ENCODE assay signal across 1 cellular context in the genomic region with DNA sequence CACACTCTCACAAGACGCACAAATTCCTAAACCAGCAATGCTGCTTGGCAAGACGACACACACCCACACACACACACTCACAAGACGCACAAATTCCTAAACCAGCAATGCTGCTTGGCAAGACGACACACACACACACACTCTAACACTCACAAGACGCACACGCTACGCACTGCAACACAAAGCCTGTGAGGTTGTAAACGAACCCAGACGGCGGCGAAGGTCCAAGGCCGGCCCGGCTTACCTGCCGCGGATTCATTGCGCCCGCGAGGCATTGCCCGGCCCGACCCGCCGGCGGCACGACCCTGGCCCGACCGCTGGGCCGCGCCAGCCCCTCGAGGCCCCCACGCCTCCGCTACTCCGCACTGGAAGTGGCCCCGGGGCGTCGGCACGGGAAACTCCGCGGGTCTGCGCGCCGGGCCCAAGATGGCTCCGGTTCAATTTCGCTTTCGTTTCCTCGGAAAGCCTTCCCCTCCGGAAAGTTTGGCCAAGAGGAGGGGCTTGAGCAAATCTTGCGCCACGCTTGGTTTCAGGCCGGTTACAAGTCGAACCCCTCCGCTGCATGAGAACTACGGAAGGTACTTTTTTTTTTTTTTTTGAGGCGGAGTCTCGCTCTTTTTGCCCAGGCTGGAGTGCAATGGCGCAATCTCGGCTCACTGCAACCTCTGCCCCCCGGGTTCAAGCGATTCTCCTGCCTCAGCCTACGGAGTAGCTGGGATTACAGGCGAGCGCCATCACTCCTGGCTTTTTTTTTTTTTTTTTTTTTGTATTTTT.
A peak's percentile ranks its signal among the peaks of the same experiment; 100 is the strongest.
TF ChIP-seq lines count a peak whose summit lies in the region.

A gene with protein sequence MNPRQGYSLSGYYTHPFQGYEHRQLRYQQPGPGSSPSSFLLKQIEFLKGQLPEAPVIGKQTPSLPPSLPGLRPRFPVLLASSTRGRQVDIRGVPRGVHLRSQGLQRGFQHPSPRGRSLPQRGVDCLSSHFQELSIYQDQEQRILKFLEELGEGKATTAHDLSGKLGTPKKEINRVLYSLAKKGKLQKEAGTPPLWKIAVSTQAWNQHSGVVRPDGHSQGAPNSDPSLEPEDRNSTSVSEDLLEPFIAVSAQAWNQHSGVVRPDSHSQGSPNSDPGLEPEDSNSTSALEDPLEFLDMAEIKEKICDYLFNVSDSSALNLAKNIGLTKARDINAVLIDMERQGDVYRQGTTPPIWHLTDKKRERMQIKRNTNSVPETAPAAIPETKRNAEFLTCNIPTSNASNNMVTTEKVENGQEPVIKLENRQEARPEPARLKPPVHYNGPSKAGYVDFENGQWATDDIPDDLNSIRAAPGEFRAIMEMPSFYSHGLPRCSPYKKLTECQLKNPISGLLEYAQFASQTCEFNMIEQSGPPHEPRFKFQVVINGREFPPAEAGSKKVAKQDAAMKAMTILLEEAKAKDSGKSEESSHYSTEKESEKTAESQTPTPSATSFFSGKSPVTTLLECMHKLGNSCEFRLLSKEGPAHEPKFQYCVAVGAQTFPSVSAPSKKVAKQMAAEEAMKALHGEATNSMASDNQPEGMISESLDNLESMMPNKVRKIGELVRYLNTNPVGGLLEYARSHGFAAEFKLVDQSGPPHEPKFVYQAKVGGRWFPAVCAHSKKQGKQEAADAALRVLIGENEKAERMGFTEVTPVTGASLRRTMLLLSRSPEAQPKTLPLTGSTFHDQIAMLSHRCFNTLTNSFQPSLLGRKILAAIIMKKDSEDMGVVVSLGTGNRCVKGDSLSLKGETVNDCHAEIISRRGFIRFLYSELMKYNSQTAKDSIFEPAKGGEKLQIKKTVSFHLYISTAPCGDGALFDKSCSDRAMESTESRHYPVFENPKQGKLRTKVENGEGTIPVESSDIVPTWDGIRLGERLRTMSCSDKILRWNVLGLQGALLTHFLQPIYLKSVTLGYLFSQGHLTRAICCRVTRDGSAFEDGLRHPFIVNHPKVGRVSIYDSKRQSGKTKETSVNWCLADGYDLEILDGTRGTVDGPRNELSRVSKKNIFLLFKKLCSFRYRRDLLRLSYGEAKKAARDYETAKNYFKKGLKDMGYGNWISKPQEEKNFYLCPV (minus strand): TSS at position 439 of the 774 bp plus-strand sequence. CDS start 180 bp downstream, at position 259.

TF ChIP-seq in K562, 482 proteins besides CTCF, POLR2A, EP300 and RAD21 (continued from another document and continues in another):
- TF ChIP-seq, protein P1, sequence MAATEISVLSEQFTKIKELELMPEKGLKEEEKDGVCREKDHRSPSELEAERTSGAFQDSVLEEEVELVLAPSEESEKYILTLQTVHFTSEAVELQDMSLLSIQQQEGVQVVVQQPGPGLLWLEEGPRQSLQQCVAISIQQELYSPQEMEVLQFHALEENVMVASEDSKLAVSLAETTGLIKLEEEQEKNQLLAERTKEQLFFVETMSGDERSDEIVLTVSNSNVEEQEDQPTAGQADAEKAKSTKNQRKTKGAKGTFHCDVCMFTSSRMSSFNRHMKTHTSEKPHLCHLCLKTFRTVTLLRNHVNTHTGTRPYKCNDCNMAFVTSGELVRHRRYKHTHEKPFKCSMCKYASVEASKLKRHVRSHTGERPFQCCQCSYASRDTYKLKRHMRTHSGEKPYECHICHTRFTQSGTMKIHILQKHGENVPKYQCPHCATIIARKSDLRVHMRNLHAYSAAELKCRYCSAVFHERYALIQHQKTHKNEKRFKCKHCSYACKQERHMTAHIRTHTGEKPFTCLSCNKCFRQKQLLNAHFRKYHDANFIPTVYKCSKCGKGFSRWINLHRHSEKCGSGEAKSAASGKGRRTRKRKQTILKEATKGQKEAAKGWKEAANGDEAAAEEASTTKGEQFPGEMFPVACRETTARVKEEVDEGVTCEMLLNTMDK (IDR thresholded peaks at IDR 0.05; ENCODE audit: borderline replicate concordance, insufficient read depth, low read depth, low read length, poor library complexity, severe bottlenecking), result no peak
- no peak for TF ChIP-seq XRCC5 (IDR thresholded peaks at IDR 0.05; ENCODE audit: low read depth, low read length)
- TF ChIP-seq HMG20A (CRISPR knock-in tag; conservative IDR thresholded peaks at IDR 0.05), result no peak
- TF ChIP-seq AFF1 (IDR thresholded peaks at IDR 0.05; ENCODE audit: low read depth in 1 of 2, partially characterized antibody in 2 of 2), result peak in 1 of 2 experiments; percentile 45
- peak; percentile 42 for TF ChIP-seq ARHGAP35 (IDR thresholded peaks at IDR 0.05; ENCODE audit: partially characterized antibody)
- no peak for TF ChIP-seq ZNF707 (CRISPR knock-in tag; conservative IDR thresholded peaks at IDR 0.05)
- TF ChIP-seq, protein P2, sequence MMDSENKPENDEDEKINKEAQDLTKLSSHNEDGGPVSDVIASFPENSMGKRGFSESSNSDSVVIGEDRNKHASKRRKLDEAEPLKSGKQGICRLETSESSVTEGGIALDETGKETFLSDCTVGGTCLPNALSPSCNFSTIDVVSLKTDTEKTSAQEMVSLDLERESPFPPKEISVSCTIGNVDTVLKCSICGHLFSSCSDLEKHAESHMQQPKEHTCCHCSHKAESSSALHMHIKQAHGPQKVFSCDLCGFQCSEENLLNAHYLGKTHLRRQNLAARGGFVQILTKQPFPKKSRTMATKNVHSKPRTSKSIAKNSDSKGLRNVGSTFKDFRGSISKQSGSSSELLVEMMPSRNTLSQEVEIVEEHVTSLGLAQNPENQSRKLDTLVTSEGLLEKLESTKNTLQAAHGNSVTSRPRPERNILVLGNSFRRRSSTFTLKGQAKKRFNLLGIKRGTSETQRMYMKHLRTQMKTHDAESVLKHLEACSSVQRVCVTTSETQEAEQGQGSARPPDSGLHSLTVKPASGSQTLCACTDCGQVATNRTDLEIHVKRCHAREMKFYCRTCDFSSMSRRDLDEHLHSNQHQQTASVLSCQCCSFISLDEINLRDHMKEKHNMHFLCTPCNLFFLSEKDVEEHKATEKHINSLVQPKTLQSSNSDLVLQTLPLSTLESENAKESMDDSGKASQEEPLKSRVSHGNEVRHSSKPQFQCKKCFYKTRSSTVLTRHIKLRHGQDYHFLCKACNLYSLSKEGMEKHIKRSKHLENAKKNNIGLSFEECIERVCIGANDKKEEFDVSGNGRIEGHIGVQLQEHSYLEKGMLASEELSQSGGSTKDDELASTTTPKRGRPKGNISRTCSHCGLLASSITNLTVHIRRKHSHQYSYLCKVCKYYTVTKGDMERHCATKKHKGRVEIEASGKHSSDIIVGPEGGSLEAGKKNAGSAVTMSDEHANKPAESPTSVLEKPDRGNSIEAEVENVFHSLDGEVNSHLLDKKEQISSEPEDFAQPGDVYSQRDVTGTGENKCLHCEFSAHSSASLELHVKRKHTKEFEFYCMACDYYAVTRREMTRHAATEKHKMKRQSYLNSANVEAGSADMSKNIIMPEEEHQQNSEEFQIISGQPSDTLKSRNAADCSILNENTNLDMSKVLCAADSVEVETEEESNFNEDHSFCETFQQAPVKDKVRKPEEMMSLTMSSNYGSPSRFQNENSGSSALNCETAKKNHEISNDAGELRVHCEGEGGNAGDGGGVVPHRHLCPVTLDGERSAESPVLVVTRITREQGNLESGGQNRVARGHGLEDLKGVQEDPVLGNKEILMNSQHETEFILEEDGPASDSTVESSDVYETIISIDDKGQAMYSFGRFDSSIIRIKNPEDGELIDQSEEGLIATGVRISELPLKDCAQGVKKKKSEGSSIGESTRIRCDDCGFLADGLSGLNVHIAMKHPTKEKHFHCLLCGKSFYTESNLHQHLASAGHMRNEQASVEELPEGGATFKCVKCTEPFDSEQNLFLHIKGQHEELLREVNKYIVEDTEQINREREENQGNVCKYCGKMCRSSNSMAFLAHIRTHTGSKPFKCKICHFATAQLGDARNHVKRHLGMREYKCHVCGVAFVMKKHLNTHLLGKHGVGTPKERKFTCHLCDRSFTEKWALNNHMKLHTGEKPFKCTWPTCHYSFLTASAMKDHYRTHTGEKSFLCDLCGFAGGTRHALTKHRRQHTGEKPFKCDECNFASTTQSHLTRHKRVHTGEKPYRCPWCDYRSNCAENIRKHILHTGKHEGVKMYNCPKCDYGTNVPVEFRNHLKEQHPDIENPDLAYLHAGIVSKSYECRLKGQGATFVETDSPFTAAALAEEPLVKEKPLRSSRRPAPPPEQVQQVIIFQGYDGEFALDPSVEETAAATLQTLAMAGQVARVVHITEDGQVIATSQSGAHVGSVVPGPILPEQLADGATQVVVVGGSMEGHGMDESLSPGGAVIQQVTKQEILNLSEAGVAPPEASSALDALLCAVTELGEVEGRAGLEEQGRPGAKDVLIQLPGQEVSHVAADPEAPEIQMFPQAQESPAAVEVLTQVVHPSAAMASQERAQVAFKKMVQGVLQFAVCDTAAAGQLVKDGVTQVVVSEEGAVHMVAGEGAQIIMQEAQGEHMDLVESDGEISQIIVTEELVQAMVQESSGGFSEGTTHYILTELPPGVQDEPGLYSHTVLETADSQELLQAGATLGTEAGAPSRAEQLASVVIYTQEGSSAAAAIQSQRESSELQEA (IDR thresholded peaks at IDR 0.05; ENCODE audit: low read depth), result no peak
- TF ChIP-seq ZNF134 (CRISPR knock-in tag; conservative IDR thresholded peaks at IDR 0.05), result no peak
- TF ChIP-seq ZNF146 (CRISPR knock-in tag; IDR thresholded peaks at IDR 0.05; ENCODE audit: unreplicated experiment), result no peak
- no peak for TF ChIP-seq DACH1 (IDR thresholded peaks at IDR 0.05; ENCODE audit: partially characterized antibody)
- no peak for TF ChIP-seq ZC3H8 (IDR thresholded peaks at IDR 0.05)
- TF ChIP-seq NFRKB (IDR thresholded peaks at IDR 0.05; ENCODE audit: low read depth), result no peak; the same call in 1 of the 2 replicates
- TF ChIP-seq NFE2L1 (tag; IDR thresholded peaks at IDR 0.05; ENCODE audit: borderline replicate concordance, low read depth), result no peak
- no peak for TF ChIP-seq NFXL1 (CRISPR knock-in tag; IDR thresholded peaks at IDR 0.05)
- TF ChIP-seq TAL1 (IDR thresholded peaks at IDR 0.05), result no peak
- no peak for TF ChIP-seq POLR2AphosphoS5 (IDR thresholded peaks at IDR 0.05; ENCODE audit: control insufficient read depth, insufficient read depth, low read depth, low read length)
- peak; percentile 30; the same call in 1 of the 2 replicates for TF ChIP-seq ATF3 (IDR thresholded peaks at IDR 0.05)
- TF ChIP-seq ATF3 (CRISPR knock-in tag; conservative IDR thresholded peaks at IDR 0.05), result no peak
- TF ChIP-seq DPF2 (IDR thresholded peaks at IDR 0.05), result peak; percentile 17; the same call in 1 of the 2 replicates
- TF ChIP-seq ZNF184 (CRISPR knock-in tag; IDR thresholded peaks at IDR 0.05), result no peak
- no peak for TF ChIP-seq VEZF1 (CRISPR knock-in tag; IDR thresholded peaks at IDR 0.05)
- TF ChIP-seq ZNF408 (CRISPR knock-in tag; IDR thresholded peaks at IDR 0.05; ENCODE audit: low read depth), result no peak
- TF ChIP-seq ZNF143 (CRISPR knock-in tag; IDR thresholded peaks at IDR 0.05), result no peak
- peak; percentile 27; the same call in 1 of the 2 replicates for TF ChIP-seq ZC3H4 (CRISPR knock-in tag; IDR thresholded peaks at IDR 0.05; ENCODE audit: borderline replicate concordance)
- TF ChIP-seq ZNF263 (CRISPR knock-in tag; IDR thresholded peaks at IDR 0.05; ENCODE audit: borderline replicate concordance), result no peak
- no peak for TF ChIP-seq TGIF2 (CRISPR knock-in tag; IDR thresholded peaks at IDR 0.05)
- TF ChIP-seq TAF15 (IDR thresholded peaks at IDR 0.05; ENCODE audit: low read depth, low read length), result no peak
- TF ChIP-seq ZNF699 (CRISPR knock-in tag; IDR thresholded peaks at IDR 0.05; ENCODE audit: insufficient replicate concordance), result no peak
- TF ChIP-seq NRF1 (conservative IDR thresholded peaks at IDR 0.05 in 1 of 2, IDR thresholded peaks at IDR 0.05 in 1 of 2), result peak; percentile 72
- no peak for TF ChIP-seq RBM22 (IDR thresholded peaks at IDR 0.05; ENCODE audit: low read depth, low read length, poor library complexity, severe bottlenecking)
